ENCODE assay signal across 10 cellular contexts in the genomic region with DNA sequence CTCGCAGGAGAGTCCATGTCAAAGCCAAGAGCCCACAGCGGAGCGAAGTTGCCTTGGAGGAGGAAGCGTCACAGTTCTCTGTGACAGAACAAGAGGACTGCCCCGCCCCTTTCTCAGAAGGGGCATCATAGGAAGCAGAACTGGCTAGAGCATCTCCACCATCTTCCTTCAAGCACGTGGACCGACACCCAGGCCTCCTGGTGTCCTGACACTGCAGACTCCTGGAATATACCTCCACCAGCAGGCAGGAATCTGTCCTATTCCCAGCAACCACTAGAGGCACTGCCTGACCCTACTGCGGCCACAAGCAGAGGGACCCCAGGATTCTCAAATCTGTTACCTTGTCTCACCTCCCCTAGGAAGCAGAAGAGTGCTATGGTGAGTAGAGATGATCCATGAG. TPM values are rescaled to one million over a fixed set of nuclear protein-coding genes. Genes with fewer than 3 reads are reported as not detected.
A peak's percentile ranks its signal among the peaks of the same experiment; 100 is the strongest.
DNase-seq lines count a peak whose midpoint lies in the region; ATAC-seq, FAIRE-seq and TF ChIP-seq lines count a peak whose summit lies in the region.
"Had no signal": no experiment of that assay in that cellular context is flagged by ENCODE, and none has a peak within 500 bp of the region (broad histone marks: within the 10 kb centered on the region; RNA-seq: fewer than 3 reads in every experiment).

No MANE protein-coding gene starts in this region.

- ATAC-seq in left lobe of liver (peak; percentile 80), GM18519 (IDR thresholded peaks at IDR 0.05; ENCODE audit: low FRiP score, unreplicated experiment) (no peak), HG02763 (IDR thresholded peaks at IDR 0.05; ENCODE audit: unreplicated experiment) (no peak)
- ATAC-seq: left lung had no signal

- H3K27ac ChIP-seq in astrocyte (ENCODE audit: low read depth, low read length): no peak overlapping the region
- no peak overlapping the region for H3K27ac ChIP-seq in adrenal gland
- H3K27ac ChIP-seq: left lung had no signal

- TF ChIP-seq CTCF in HFF-Myc (IDR thresholded peaks at IDR 0.05; ENCODE audit: low read depth, low read length, missing control alignments): peak; percentile 38
- TF ChIP-seq CTCF in astrocyte (IDR thresholded peaks at IDR 0.05; ENCODE audit: insufficient read depth, low read depth, low read length): peak; percentile 38
- peak in 3 of 6 experiments; percentile 9 to 27 (median 18) for TF ChIP-seq CTCF in adrenal gland (IDR thresholded peaks at IDR 0.05)

- H3K36me3 ChIP-seq in astrocyte (ENCODE audit: insufficient read depth, low read length) (no peaks in the 10 kb centered on the region), adrenal gland (replicated peaks in 1 of 2) (no peaks in the 10 kb centered on the region)
- H3K36me3 ChIP-seq: left lung had no signal

- H3K9me3 ChIP-seq in astrocyte (ENCODE audit: insufficient read depth, low read depth, low read length): no peaks in the 10 kb centered on the region
- no peaks in the 10 kb centered on the region for H3K9me3 ChIP-seq in adrenal gland (replicated peaks in 1 of 3)
- H3K9me3 ChIP-seq: left lung had no signal

- H3K4me1 ChIP-seq in astrocyte (ENCODE audit: insufficient read depth, low read length) (no peaks in the 10 kb centered on the region), adrenal gland (replicated peaks in 1 of 2) (no peaks in the 10 kb centered on the region)
- H3K4me1 ChIP-seq: left lung had no signal

- no peaks in the 10 kb centered on the region for H4K20me1 ChIP-seq in astrocyte (ENCODE audit: insufficient read depth, low read length)

- no peaks in the 10 kb centered on the region for H3K36me3 Mint-ChIP-seq in astrocyte (ENCODE audit: low read depth, unreplicated experiment)
- H3K36me3 Mint-ChIP-seq: activated naive CD8-positive, alpha-beta T cell treated with anti-CD3 and anti-CD28 coated beads for 36 hours had no signal

- H2AFZ ChIP-seq in astrocyte (ENCODE audit: low read depth, low read length): no peak overlapping the region

- H3K4me1 Mint-ChIP-seq in astrocyte (ENCODE audit: low read depth, unreplicated experiment): peaks cover 3% of the 10 kb centered on the region
- H3K4me1 Mint-ChIP-seq: activated naive CD8-positive, alpha-beta T cell treated with anti-CD3 and anti-CD28 coated beads for 36 hours had no signal

- H3K9ac ChIP-seq in astrocyte (ENCODE audit: low read length): no peak overlapping the region

- intact Hi-C loops in adrenal gland (cut with DNase I): no loop called here

- peaks cover 39% of the 10 kb centered on the region for H3K27me3 Mint-ChIP-seq in astrocyte (ENCODE audit: low read depth, unreplicated experiment)
- H3K27me3 Mint-ChIP-seq: activated naive CD8-positive, alpha-beta T cell treated with anti-CD3 and anti-CD28 coated beads for 36 hours had no signal

- DNase-seq in COLO829 (ENCODE audit: low spot score) (peak; percentile 47), HFF-Myc (ENCODE audit: extremely low read depth, low read depth) (no peak), astrocyte (ENCODE audit: low read depth) (no peak), left lobe of liver (ENCODE audit: low spot score) (no peak), GDM1 (lab: John Stamatoyannopoulos, UW) (no peak), adrenal gland (no peak)
- DNase-seq: activated naive CD8-positive, alpha-beta T cell treated with anti-CD3 and anti-CD28 coated beads for 36 hours; left lung had no signal

- FAIRE-seq in astrocyte (lab: Jason Lieb, UNC): no peak

- no peak overlapping the region for H3K4me3 Mint-ChIP-seq in astrocyte (ENCODE audit: unreplicated experiment)
- H3K4me3 Mint-ChIP-seq: activated naive CD8-positive, alpha-beta T cell treated with anti-CD3 and anti-CD28 coated beads for 36 hours had no signal

- no peaks in the 10 kb centered on the region for H3K79me2 ChIP-seq in astrocyte (ENCODE audit: insufficient read depth, low read length)

- no peaks in the 10 kb centered on the region for H3K9me3 Mint-ChIP-seq in astrocyte (ENCODE audit: unreplicated experiment)
- H3K9me3 Mint-ChIP-seq: activated naive CD8-positive, alpha-beta T cell treated with anti-CD3 and anti-CD28 coated beads for 36 hours had no signal

- no peak for TF ChIP-seq POLR2A in adrenal gland (IDR thresholded peaks at IDR 0.05)

- H3K4me3 ChIP-seq in HFF-Myc (replicated peaks; ENCODE audit: low read depth, low read length) (no peak overlapping the region), astrocyte (ENCODE audit: insufficient read depth, low read depth, low read length) (no peak overlapping the region), adrenal gland (no peak overlapping the region)
- H3K4me3 ChIP-seq: left lung had no signal

- H3K27me3 ChIP-seq in astrocyte (ENCODE audit: insufficient read depth, low read length): no peaks in the 10 kb centered on the region
- H3K27me3 ChIP-seq in adrenal gland: no peaks in the 10 kb centered on the region
- H3K27me3 ChIP-seq: left lung had no signal

- H3K4me2 ChIP-seq in astrocyte (ENCODE audit: low read length): no peak overlapping the region

- 68 to 78% (median 75%) methylated on average over 7 to 8 of the region's 8 CpGs for WGBS in adrenal gland, 4 donors

- H3K27ac Mint-ChIP-seq in astrocyte (ENCODE audit: unreplicated experiment): no peak overlapping the region
- H3K27ac Mint-ChIP-seq: activated naive CD8-positive, alpha-beta T cell treated with anti-CD3 and anti-CD28 coated beads for 36 hours had no signal

RNA-seq across cellular contexts. Expression of a gene that starts 37.8 kb away (rescaled TPM):
- total RNA-seq in astrocyte: 0.99 and 1.2 TPM in 2 replicates
- total RNA-seq in left lobe of liver: 0.20 TPM
- total RNA-seq in adrenal gland: under 1 TPM in 4 of 8 donors, not detected in 4; 0.12 to 0.79 (median 0.31) TPM
- under 1 TPM in 2 of 3 donors, not detected in 1; 0.03 to 0.16 TPM for polyA plus RNA-seq in adrenal gland
- total RNA-seq: activated naive CD8-positive, alpha-beta T cell treated with anti-CD3 and anti-CD28 coated beads for 36 hours had no signal

RNA-seq across cellular contexts. Expression of a gene that starts 41.5 kb away (rescaled TPM):
- total RNA-seq in astrocyte (0.82 and 0.99 TPM in 2 replicates), left lobe of liver (not detected), adrenal gland (1 to 10 TPM in 2 of 8 donors, under 1 TPM in 6; 0.12 to 1.3 (median 0.81) TPM)
- polyA plus RNA-seq in adrenal gland: under 1 TPM in 2 of 3 donors, not detected in 1; 0.08 to 0.20 TPM
- total RNA-seq: activated naive CD8-positive, alpha-beta T cell treated with anti-CD3 and anti-CD28 coated beads for 36 hours had no signal
